In genomic region chr3:42686832-42687650, GRCh38 we compare ENCODE assay signal across 22 cellular contexts. TPM values are rescaled to one million over a fixed set of nuclear protein-coding genes. Genes with fewer than 3 reads are reported as not detected.
"Had no signal": no experiment of that assay in that cellular context is flagged by ENCODE, and none has a peak within 500 bp of the region (broad histone marks: within the 10 kb centered on the region; RNA-seq: fewer than 3 reads in every experiment).

No MANE protein-coding gene starts in this region.

- H3K27me3 ChIP-seq: pancreas, thyroid gland had no signal

- H3K9me3 Mint-ChIP-seq: activated naive CD4-positive, alpha-beta T cell treated with anti-CD3 and anti-CD28 coated beads, Interleukin-2, amount 50 U/mL, for 24 hours; activated T-helper 2 cell treated with anti-CD3 and anti-CD28 coated beads, Interferon-gamma antibody, Interleukin-2, Interleukin-4, amounts not matched to agents 10 μg/mL and 5 μg/mL and 100 μg/mL, durations not matched to agents 14 hours and 24 hours and 36 hours; endodermal cell; naive B cell had no signal

- ATAC-seq: left lobe of liver, pancreas had no signal

- H3K27ac Mint-ChIP-seq: activated naive CD4-positive, alpha-beta T cell treated with anti-CD3 and anti-CD28 coated beads, Interleukin-2, amount 50 U/mL, for 24 hours; activated T-helper 2 cell treated with anti-CD3 and anti-CD28 coated beads, Interferon-gamma antibody, Interleukin-2, Interleukin-4, amounts not matched to agents 10 μg/mL and 5 μg/mL and 100 μg/mL, durations not matched to agents 14 hours and 24 hours and 36 hours; endodermal cell; naive B cell had no signal

- H3K36me3 ChIP-seq: pancreas, thyroid gland, WERI-Rb-1 had no signal

- H3K4me3 Mint-ChIP-seq: activated naive CD4-positive, alpha-beta T cell treated with anti-CD3 and anti-CD28 coated beads, Interleukin-2, amount 50 U/mL, for 24 hours; endodermal cell; naive B cell had no signal

- H3K36me3 Mint-ChIP-seq: activated naive CD4-positive, alpha-beta T cell treated with anti-CD3 and anti-CD28 coated beads, Interleukin-2, amount 50 U/mL, for 24 hours; naive B cell had no signal

- DNase-seq: activated CD4-positive, alpha-beta T cell treated with anti-CD3 and anti-CD28 coated beads, Interleukin-2, amount 50 U/mL, for 48 hours; endodermal cell; foreskin fibroblast; hypothalamus; mammary epithelial cell; naive B cell; stimulated activated CD4-positive, alpha-beta T cell treated with anti-CD3 and anti-CD28 coated beads, Interleukin-12 subunit alpha, Interleukin-12 subunit beta, amount 100 ng/mL, for 4 hours; stimulated activated CD4-positive, alpha-beta T cell treated with anti-CD3 and anti-CD28 coated beads, Interleukin-1b, Interleukin-23, amount 100 ng/mL, for 48 hours; stimulated activated CD8-positive, alpha-beta memory T cell treated with anti-CD3 and anti-CD28 coated beads, Interleukin-4, amount 100 ng/mL, for 48 hours; stimulated activated naive CD4-positive, alpha-beta T cell; T-helper 2 cell; thyroid gland had no signal

- H3K9me3 ChIP-seq: pancreas, thyroid gland had no signal

- H3K4me1 Mint-ChIP-seq: activated naive CD4-positive, alpha-beta T cell treated with anti-CD3 and anti-CD28 coated beads, Interleukin-2, amount 50 U/mL, for 24 hours had no signal

- H3K4me3 ChIP-seq: pancreas, thyroid gland had no signal

- H3K4me1 ChIP-seq: pancreas had no signal

- H3K27ac ChIP-seq: epithelial cell of prostate, pancreas, thyroid gland, WERI-Rb-1 had no signal

RNA-seq across cellular contexts. Expression of gene KLHL40, which starts 1.7 kb away (rescaled TPM):
- total RNA-seq: activated T-helper 2 cell treated with anti-CD3 and anti-CD28 coated beads, Interferon-gamma antibody, Interleukin-2, Interleukin-4, amounts not matched to agents 10 μg/mL and 5 μg/mL and 100 μg/mL, durations not matched to agents 14 hours and 24 hours and 36 hours; dermis microvascular lymphatic vessel endothelial cell; endodermal cell; left lobe of liver; mammary epithelial cell; mononuclear cell; pancreas; SK-MEL-5; thyroid gland had no signal
- polyA plus RNA-seq: keratinocyte, mammary epithelial cell had no signal

RNA-seq across cellular contexts. Expression of gene HHATL, which starts 15.6 kb away (rescaled TPM):
- total RNA-seq: activated T-helper 2 cell treated with anti-CD3 and anti-CD28 coated beads, Interferon-gamma antibody, Interleukin-2, Interleukin-4, amounts not matched to agents 10 μg/mL and 5 μg/mL and 100 μg/mL, durations not matched to agents 14 hours and 24 hours and 36 hours; dermis microvascular lymphatic vessel endothelial cell; endodermal cell; mammary epithelial cell; mononuclear cell; SK-MEL-5 had no signal
- polyA plus RNA-seq: keratinocyte, mammary epithelial cell had no signal
